Comparison of ENCODE assay signal across 9 cellular contexts in genomic region chr4:165355900-165356300, GRCh38. TPM values are rescaled to one million over a fixed set of nuclear protein-coding genes. Genes with fewer than 3 reads are reported as not detected.
A peak's percentile ranks its signal among the peaks of the same experiment; 100 is the strongest.
DNase-seq lines count a peak whose midpoint lies in the region; ATAC-seq and TF ChIP-seq lines count a peak whose summit lies in the region.
"Had no signal": no experiment of that assay in that cellular context is flagged by ENCODE, and none has a peak within 500 bp of the region (broad histone marks: within the 10 kb centered on the region; RNA-seq: fewer than 3 reads in every experiment).

No MANE protein-coding gene starts in this region.

- no peaks in the 10 kb centered on the region for H3K9me3 Mint-ChIP-seq in stimulated activated effector memory CD8-positive, alpha-beta T cell treated with anti-CD3 and anti-CD28 coated beads, Interleukin-12 subunit alpha, Interleukin-12 subunit beta, amount 100 ng/mL, for 72 hours
- H3K9me3 Mint-ChIP-seq: central memory CD8-positive, alpha-beta T cell had no signal

- no peaks in the 10 kb centered on the region for H3K9me3 ChIP-seq in AG04450 (ENCODE audit: control insufficient read depth, insufficient read depth, low read length)

- CTCF ChIA-PET in AG04450 (lab: Charles Lee) = interaction anchor here (0.9 to 2.7 kb wide), 7 partner anchors 9 to 225 kb away, joined by 3 to 15 read pairs (median 5); no protein-coding TSS in a partner anchor

- POLR2A ChIA-PET in AG04450 (lab: Yijun Ruan, JAX) = no interaction called here

- H3K4me1 Mint-ChIP-seq in stimulated activated effector memory CD8-positive, alpha-beta T cell treated with anti-CD3 and anti-CD28 coated beads, Interleukin-12 subunit alpha, Interleukin-12 subunit beta, amount 100 ng/mL, for 72 hours = no peaks in the 10 kb centered on the region
- H3K4me1 Mint-ChIP-seq: central memory CD8-positive, alpha-beta T cell had no signal

- peak; percentile 91 for ATAC-seq in SK-N-SH treated with all-trans-retinoic acid at 6 μM for 48 hours
- peak; percentile 51 for ATAC-seq in stimulated activated effector memory CD8-positive, alpha-beta T cell treated with anti-CD3 and anti-CD28 coated beads, Interleukin-12 subunit alpha, Interleukin-12 subunit beta, amount 100 ng/mL, for 72 hours
- no peak for ATAC-seq in HG03139 (IDR thresholded peaks at IDR 0.05; ENCODE audit: unreplicated experiment)

- H3K36me3 Mint-ChIP-seq in stimulated activated effector memory CD8-positive, alpha-beta T cell treated with anti-CD3 and anti-CD28 coated beads, Interleukin-12 subunit alpha, Interleukin-12 subunit beta, amount 100 ng/mL, for 72 hours = no peaks in the 10 kb centered on the region

- DNase-seq in AG04450 (ENCODE audit: low read depth, low spot score) (no peak), GM13976 (ENCODE audit: low spot score) (peak; percentile 11), LoVo (ENCODE audit: low spot score) (peak; percentile 23), foreskin melanocyte (peak; percentile 29), RPMI8226 (no peak)
- DNase-seq in stimulated activated effector memory CD8-positive, alpha-beta T cell treated with anti-CD3 and anti-CD28 coated beads, Interleukin-12 subunit alpha, Interleukin-12 subunit beta, amount 100 ng/mL, for 72 hours (ENCODE audit: low spot score in 2 of 2) = no peak

- no peaks in the 10 kb centered on the region for H3K27me3 ChIP-seq in AG04450 (ENCODE audit: control insufficient read depth, insufficient read depth, low read length)

- TF ChIP-seq CTCF in AG04450 (IDR thresholded peaks at IDR 0.05; ENCODE audit: low read depth, low read length) (peak; percentile 59), GM13976 (IDR thresholded peaks at IDR 0.05; ENCODE audit: borderline replicate concordance, control extremely low read depth, extremely low read depth, insufficient read depth, missing control alignments) (peak; percentile 29)

- H3K4me3 Mint-ChIP-seq in stimulated activated effector memory CD8-positive, alpha-beta T cell treated with anti-CD3 and anti-CD28 coated beads, Interleukin-12 subunit alpha, Interleukin-12 subunit beta, amount 100 ng/mL, for 72 hours = no peak overlapping the region
- H3K4me3 Mint-ChIP-seq: central memory CD8-positive, alpha-beta T cell had no signal

- H3K4me3 ChIP-seq in AG04450 (ENCODE audit: low read depth, low read length) = no peak overlapping the region

- in situ Hi-C loops in GM13976 (cut with MboI; ENCODE audit: low sequenced_read_pairs, unreplicated experiment) = no loop called here

- no peak overlapping the region for H3K27ac Mint-ChIP-seq in stimulated activated effector memory CD8-positive, alpha-beta T cell treated with anti-CD3 and anti-CD28 coated beads, Interleukin-12 subunit alpha, Interleukin-12 subunit beta, amount 100 ng/mL, for 72 hours

- H3K27ac ChIP-seq in AG04450 (ENCODE audit: low read depth, low read length) = no peak overlapping the region

TF ChIP-seq in SK-N-SH treated with all-trans-retinoic acid at 6 μM for 48 hours, 23 proteins besides CTCF, POLR2A, EP300 and RAD21:
- TF ChIP-seq ZNF565 (CRISPR knock-in tag; conservative IDR thresholded peaks at IDR 0.05; ENCODE audit: low read depth) = no peak
- no peak for TF ChIP-seq ISL1 (CRISPR knock-in tag; IDR thresholded peaks at IDR 0.05)
- TF ChIP-seq RARB (CRISPR knock-in tag; IDR thresholded peaks at IDR 0.05) = no peak
- no peak for TF ChIP-seq POU6F1 (CRISPR knock-in tag; IDR thresholded peaks at IDR 0.05; ENCODE audit: borderline replicate concordance, low read depth)
- no peak for TF ChIP-seq GLIS3 (CRISPR knock-in tag; IDR thresholded peaks at IDR 0.05)
TF ChIP-seq in SK-N-SH treated with all-trans-retinoic acid at 6 μM for 48 hours: peak in this region for 0.

RNA-seq across cellular contexts. Expression of gene CPE, which starts 22.9 kb away (rescaled TPM):
- polyA plus RNA-seq in AG04450 (2011; rRNA removed) = 8.0 and 11.8 TPM in 2 replicates
- 1.7 and 3.0 TPM in 2 replicates for polyA minus RNA-seq in AG04450 (2011; rRNA and poly(A)+ RNA removed)

RNA-seq across cellular contexts. Expression of gene MSMO1, which starts 28.4 kb away (rescaled TPM):
- polyA plus RNA-seq in AG04450 (2011; rRNA removed) = 43.0 and 53.0 TPM in 2 replicates
- polyA minus RNA-seq in AG04450 (2011; rRNA and poly(A)+ RNA removed) = 12.9 and 19.9 TPM in 2 replicates

Comparison
In these comparisons a context has a peak if more than half of its experiments do, and no peak if none do; other contexts are left out.
1. DNase-seq: peak in GM13976 (single experiment), LoVo (single experiment) and foreskin melanocyte (single experiment); none in AG04450 (single experiment), stimulated activated effector memory CD8-positive, alpha-beta T cell treated with anti-CD3 and anti-CD28 coated beads, Interleukin-12 subunit alpha, Interleukin-12 subunit beta, amount 100 ng/mL, for 72 hours (0 of 2) and RPMI8226 (single experiment).